In genomic region chr5:6711409-6712135, GRCh38 we compare ENCODE assay signal across 8 cellular contexts. TPM values are rescaled to one million over a fixed set of nuclear protein-coding genes. Genes with fewer than 3 reads are reported as not detected.
DNase-seq lines count a peak whose midpoint lies in the region; ATAC-seq and TF ChIP-seq lines count a peak whose summit lies in the region.

No MANE protein-coding gene starts in this region.

- H3K27ac ChIP-seq in IMR-90 (ENCODE audit: insufficient read depth, low read length) = peak overlapping the region; percentile 88
- H3K27ac ChIP-seq in coronary artery = peak overlapping the region; percentile 96 to 98
- no peak overlapping the region for H3K27ac ChIP-seq in neural progenitor cell

- no peaks in the 10 kb centered on the region for H3K9me3 Mint-ChIP-seq in Caco-2 (ENCODE audit: unreplicated experiment)
- H3K9me3 Mint-ChIP-seq in neural progenitor cell = peaks cover 1% of the 10 kb centered on the region

- peak overlapping the region; percentile 60 for H3K9ac ChIP-seq in IMR-90 (ENCODE audit: low read depth, low read length)
- H3K9ac ChIP-seq in neural progenitor cell = no peak overlapping the region

- 69% methylated on average over 3 of the region's 15 CpGs; no CpG with 5 or more reads in 1 of the 2 experiments for WGBS in IMR-90 (ENCODE audit: extremely low coverage in 2 of 2, insufficient read length in 1 of 2), 2 experiments

- H2BK15ac ChIP-seq in IMR-90 (ENCODE audit: low read depth, low read length) = peak overlapping the region; percentile 23; the same call in 2 of the 3 replicates

- H3K27ac Mint-ChIP-seq in Caco-2 (ENCODE audit: unreplicated experiment) = peak overlapping the region; percentile 86
- peak overlapping the region; percentile 85 for H3K27ac Mint-ChIP-seq in neural progenitor cell

- TF ChIP-seq POLR2A in IMR-90 (IDR thresholded peaks at IDR 0.05; ENCODE audit: low read depth, low read length) = no peak

- peak overlapping the region; percentile 93 for H2BK5ac ChIP-seq in IMR-90 (ENCODE audit: low read depth, low read length, poor library complexity, severe bottlenecking)

- intact Hi-C loops in Caco-2 (cut with micrococcal nuclease; ENCODE audit: unreplicated experiment) (loop anchor here (2.0 kb wide), 1 partner anchor 33 kb away; no protein-coding TSS in a partner anchor), IMR-90 (cut with micrococcal nuclease) (loop anchor here (2.0 to 5.0 kb wide), 3 partner anchors 21 to 79 kb away; partner anchors contain the start of genes NSUN2 and SRD5A1)

- peak overlapping the region; percentile 99 for H3K23ac ChIP-seq in IMR-90 (ENCODE audit: low read depth, low read length)

- H3K27me3 Mint-ChIP-seq in Caco-2 (ENCODE audit: insufficient read depth, unreplicated experiment) = peaks cover 3% of the 10 kb centered on the region
- peaks cover 10% of the 10 kb centered on the region for H3K27me3 Mint-ChIP-seq in neural progenitor cell (ENCODE audit: insufficient read depth, low read depth)

- H4K5ac ChIP-seq in IMR-90 (ENCODE audit: low read depth, low read length) = peak overlapping the region; percentile 65; the same call in 1 of the 2 replicates

- peak overlapping the region; percentile 95 for H3K14ac ChIP-seq in IMR-90 (replicated peaks; ENCODE audit: low read depth, low read length)

- H4K91ac ChIP-seq in IMR-90 (ENCODE audit: insufficient read depth, low read depth, low read length) = peak overlapping the region; percentile 78

- BruUV-seq in Caco-2 (replicated peaks; lab: Mats Ljungman, UMichigan) = no TSS peak
- BruUV-seq in IMR-90 (replicated peaks; lab: Mats Ljungman, UMichigan) = no TSS peak

- peak overlapping the region; percentile 93 for H3K4ac ChIP-seq in IMR-90 (ENCODE audit: low read depth, low read length)

- H4K8ac ChIP-seq in IMR-90 (ENCODE audit: low read depth in 2 of 2, low read length in 2 of 2) = peak overlapping the region; percentile 44 to 45; a peak in 3 of 4 replicates

- peak overlapping the region; percentile 92 for H3K4me3 ChIP-seq in Caco-2 (ENCODE audit: low read depth, low read length)
- H3K4me3 ChIP-seq in IMR-90 (ENCODE audit: insufficient read depth, low read depth, low read length) = peak overlapping the region; percentile 78
- H3K4me3 ChIP-seq in coronary artery = peak overlapping the region; percentile 90
- H3K4me3 ChIP-seq in neural progenitor cell = peak overlapping the region; percentile 67

- peak overlapping the region; percentile 87 for H2AK5ac ChIP-seq in IMR-90 (ENCODE audit: low read depth, low read length)

- H3K79me2 ChIP-seq in neural progenitor cell (ENCODE audit: low read depth) = peaks cover 25% of the 10 kb centered on the region

- peaks cover 4 to 28% of the 10 kb centered on the region in 2 experiments; a peak in 3 of 4 replicates for H3K79me1 ChIP-seq in IMR-90 (ENCODE audit: low read depth in 1 of 2, low read length in 2 of 2)

- no peak for TF ChIP-seq RAD21 in IMR-90 (IDR thresholded peaks at IDR 0.05; ENCODE audit: low read length)

- H2AFZ ChIP-seq in IMR-90 (replicated peaks; ENCODE audit: low read length, poor library complexity) (peak overlapping the region; percentile 96), neural progenitor cell (replicated peaks) (peak overlapping the region; percentile 69)

- peaks cover 8% of the 10 kb centered on the region for H3K36me3 Mint-ChIP-seq in Caco-2 (ENCODE audit: insufficient read depth, unreplicated experiment)
- H3K36me3 Mint-ChIP-seq in neural progenitor cell = peaks cover 5% of the 10 kb centered on the region

- in situ Hi-C loops in IMR-90 (cut with MboI; ENCODE audit: low sequenced_read_pairs) (no loop called here), G401 (cut with HindIII; ENCODE audit: low sequenced_read_pairs) (no loop called here)

- H3K9me3 ChIP-seq in Caco-2 = no peaks in the 10 kb centered on the region
- H3K9me3 ChIP-seq in IMR-90 (ENCODE audit: control insufficient read depth, insufficient read depth, low read length) = no peaks in the 10 kb centered on the region
- H3K9me3 ChIP-seq in neural progenitor cell (ENCODE audit: low read depth) = no peaks in the 10 kb centered on the region

- H3K18ac ChIP-seq in IMR-90 (ENCODE audit: low read depth, low read length) = peak overlapping the region; percentile 56; the same call in 1 of the 2 replicates

- H3K4me2 ChIP-seq in IMR-90 (ENCODE audit: low read depth, low read length) = peak overlapping the region; percentile 96
- H3K4me2 ChIP-seq in neural progenitor cell = peak overlapping the region; percentile 86

- H4K20me1 ChIP-seq in IMR-90 (ENCODE audit: insufficient read depth, low read length) = peaks cover 24% of the 10 kb centered on the region
- peaks cover 22% of the 10 kb centered on the region for H4K20me1 ChIP-seq in neural progenitor cell (ENCODE audit: low read depth)

- peak overlapping the region; percentile 74; the same call in 1 of the 2 replicates for H2BK120ac ChIP-seq in IMR-90 (ENCODE audit: low read depth, low read length)

- H3K56ac ChIP-seq in IMR-90 (ENCODE audit: extremely low read depth, insufficient read depth, low read length) = peak overlapping the region; percentile 66; the same call in 1 of the 2 replicates

- DNase-seq in Caco-2 = no peak
- no peak for DNase-seq in IMR-90
- DNase-seq in coronary artery (ENCODE audit: low spot score) = no peak
- no peak for DNase-seq in neural progenitor cell (ENCODE audit: low spot score)
- no peak for DNase-seq in G401 (ENCODE audit: low spot score)
- no peak for DNase-seq in epidermal melanocyte (ENCODE audit: insufficient read length, low spot score)

- TF ChIP-seq CTCF in Caco-2 (IDR thresholded peaks at IDR 0.05; ENCODE audit: insufficient read depth in 1 of 2, low read depth in 1 of 2, low read length in 1 of 2, severe bottlenecking in 1 of 2, unreplicated experiment in 1 of 2) = peak in 1 of 2 experiments; percentile 7
- TF ChIP-seq CTCF in IMR-90 (conservative IDR thresholded peaks at IDR 0.05; ENCODE audit: low read depth, low read length) = no peak; the same call in 1 of the 2 replicates
- no peak for TF ChIP-seq CTCF in coronary artery (IDR thresholded peaks at IDR 0.05)
- no peak for TF ChIP-seq CTCF in neural progenitor cell (IDR thresholded peaks at IDR 0.05)

- peaks cover 18% of the 10 kb centered on the region for H3F3A ChIP-seq in neural progenitor cell (ENCODE audit: low read depth)

- POLR2A ChIA-PET in Caco-2 (lab: Charles Lee) = interaction anchor here (0.8 kb wide), 1 partner anchor 79 kb away, joined by 9 read pairs; the partner anchor contains the start of gene NSUN2
- POLR2A ChIA-PET in IMR-90 (lab: Charles Lee; ENCODE audit: unreplicated experiment) = no interaction called here

- H3K4me1 Mint-ChIP-seq in Caco-2 (ENCODE audit: low read depth, unreplicated experiment) (peaks cover 16% of the 10 kb centered on the region), neural progenitor cell (peaks cover 43% of the 10 kb centered on the region)

- CTCF ChIA-PET in Caco-2 (lab: Charles Lee) (no interaction called here), IMR-90 (lab: Yijun Ruan, JAX) (interaction anchor here (1.0 kb wide), 1 partner anchor 12 kb away, joined by 3 read pairs; no protein-coding TSS in a partner anchor)

- H3K27me3 ChIP-seq in Caco-2 (replicated peaks; ENCODE audit: control insufficient read depth, insufficient read depth, low read length) = no peaks in the 10 kb centered on the region
- H3K27me3 ChIP-seq in IMR-90 (ENCODE audit: control insufficient read depth, insufficient read depth, low read length) = no peaks in the 10 kb centered on the region
- peaks cover 23% of the 10 kb centered on the region for H3K27me3 ChIP-seq in neural progenitor cell

- peak overlapping the region; percentile 97 for H2AK9ac ChIP-seq in IMR-90 (replicated peaks; ENCODE audit: low read depth, low read length, poor library complexity)

- no peak for ATAC-seq in IMR-90 (ENCODE audit: low read depth)
- ATAC-seq in HG03442 (IDR thresholded peaks at IDR 0.05; ENCODE audit: unreplicated experiment) = no peak
- ATAC-seq in HG03439 (IDR thresholded peaks at IDR 0.05; ENCODE audit: unreplicated experiment) = no peak

- peaks cover 16% of the 10 kb centered on the region for H3K4me1 ChIP-seq in Caco-2
- peaks cover 12% of the 10 kb centered on the region for H3K4me1 ChIP-seq in IMR-90 (ENCODE audit: control insufficient read depth, insufficient read depth, low read length)
- peaks cover 19% of the 10 kb centered on the region for H3K4me1 ChIP-seq in neural progenitor cell

- peak overlapping the region; percentile 80 for H3K4me3 Mint-ChIP-seq in Caco-2 (ENCODE audit: unreplicated experiment)
- peak overlapping the region; percentile 88 for H3K4me3 Mint-ChIP-seq in neural progenitor cell

- dilution Hi-C loops in IMR-90 (cut with HindIII; ENCODE audit: low sequenced_read_pairs, unreplicated experiment) = no loop called here

- H2BK20ac ChIP-seq in IMR-90 (ENCODE audit: low read depth, low read length) = peak overlapping the region; percentile 82; the same call in 1 of the 2 replicates

- 0 out of 2 replicates have a peak, but pooled peaks cover under 1% of the 10 kb centered on the region for H3K36me3 ChIP-seq in Caco-2 (ENCODE audit: control insufficient read depth, insufficient read depth, low read length)
- no peaks in the 10 kb centered on the region for H3K36me3 ChIP-seq in IMR-90 (ENCODE audit: control insufficient read depth, insufficient read depth, low read length)
- no peaks in the 10 kb centered on the region for H3K36me3 ChIP-seq in neural progenitor cell

- peaks cover 21% of the 10 kb centered on the region for H3K9me1 ChIP-seq in IMR-90 (ENCODE audit: insufficient read depth, low read length)

TF ChIP-seq in IMR-90, 13 proteins besides CTCF, POLR2A, EP300 and RAD21 (continues in another document):
- no peak for TF ChIP-seq MAFK (IDR thresholded peaks at IDR 0.05; ENCODE audit: low read depth, low read length)
- no peak for TF ChIP-seq FOS (IDR thresholded peaks at IDR 0.05; ENCODE audit: low read depth, low read length)
- no peak for TF ChIP-seq CHD1 (IDR thresholded peaks at IDR 0.05; ENCODE audit: low read depth, low read length)
- TF ChIP-seq MAZ (IDR thresholded peaks at IDR 0.05; ENCODE audit: borderline replicate concordance, low read depth, low read length) = no peak
- TF ChIP-seq, protein P1, sequence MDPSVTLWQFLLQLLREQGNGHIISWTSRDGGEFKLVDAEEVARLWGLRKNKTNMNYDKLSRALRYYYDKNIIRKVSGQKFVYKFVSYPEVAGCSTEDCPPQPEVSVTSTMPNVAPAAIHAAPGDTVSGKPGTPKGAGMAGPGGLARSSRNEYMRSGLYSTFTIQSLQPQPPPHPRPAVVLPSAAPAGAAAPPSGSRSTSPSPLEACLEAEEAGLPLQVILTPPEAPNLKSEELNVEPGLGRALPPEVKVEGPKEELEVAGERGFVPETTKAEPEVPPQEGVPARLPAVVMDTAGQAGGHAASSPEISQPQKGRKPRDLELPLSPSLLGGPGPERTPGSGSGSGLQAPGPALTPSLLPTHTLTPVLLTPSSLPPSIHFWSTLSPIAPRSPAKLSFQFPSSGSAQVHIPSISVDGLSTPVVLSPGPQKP (IDR thresholded peaks at IDR 0.05; ENCODE audit: borderline replicate concordance, low read depth, low read length) = no peak

RNA-seq across cellular contexts. Expression of gene TENT4A, which starts 1.7 kb away (rescaled TPM):
- total RNA-seq in Caco-2 (2022) (32.3 and 36.7 TPM in 2 replicates), IMR-90 (2012; rRNA removed) (5.9 and 8.6 TPM in 2 replicates), neural progenitor cell (ENCODE audit: low replicate concordance) (20.9 and 22.4 TPM in 2 replicates)
- 17.2 and 19.8 TPM in 2 replicates for polyA plus RNA-seq in IMR-90 (2012; rRNA removed)
- 5.2 and 10.0 TPM in 2 replicates for polyA plus RNA-seq in IMR-90 (2012; cell fraction: cytosol; rRNA removed)
- polyA plus RNA-seq in IMR-90 (2012; cell fraction: nucleus; rRNA removed; ENCODE audit: low replicate concordance) = 74.3 and 80.4 TPM in 2 replicates
- 3.3 and 4.9 TPM in 2 replicates for total RNA-seq in G401 (2014; rRNA removed; shearing (Covaris generic))
